10 cellular contexts compared by ENCODE assay signal in the genomic region with DNA sequence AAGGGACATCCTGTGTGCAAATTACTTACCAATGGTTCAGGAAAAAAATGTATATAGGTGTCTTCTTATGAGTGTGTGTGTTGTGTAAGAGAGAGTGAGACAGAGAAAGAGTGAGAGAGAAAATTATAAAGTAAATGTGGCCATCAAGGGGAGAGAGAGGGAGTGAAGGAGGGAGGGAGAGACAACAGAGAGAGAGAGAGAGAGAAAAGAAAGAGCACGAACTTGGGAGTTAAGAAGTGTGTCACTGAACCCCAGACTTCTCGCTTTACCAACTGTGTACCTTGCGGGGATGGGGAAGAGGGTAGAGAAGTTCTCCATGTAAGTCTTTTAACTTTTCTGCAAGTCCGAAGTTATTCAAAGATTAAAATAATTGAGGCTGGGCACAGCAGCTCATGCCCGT. TPM values are rescaled to one million over a fixed set of nuclear protein-coding genes. Genes with fewer than 3 reads are reported as not detected.
DNase-seq lines count a peak whose midpoint lies in the region; ATAC-seq and TF ChIP-seq lines count a peak whose summit lies in the region.
"Had no signal": no experiment of that assay in that cellular context is flagged by ENCODE, and none has a peak within 500 bp of the region (broad histone marks: within the 10 kb centered on the region; RNA-seq: fewer than 3 reads in every experiment).

No MANE protein-coding gene starts in this region.

- no peak for DNase-seq in MG63
- no peak for DNase-seq in nephron progenitor cell
- no peak for DNase-seq in 8988T
- DNase-seq in activated CD8-positive, alpha-beta memory T cell treated with anti-CD3 and anti-CD28 coated beads, Interleukin-2, amount 50 U/mL, for 48 hours: no peak
- DNase-seq: DMS79 treated with DMSO at 0.1 percent for 48 hours, NCI-H524 treated with DMSO at 0.1 percent for 48 hours had no signal

- H3K4me3 Mint-ChIP-seq in nephron progenitor cell: no peak overlapping the region

- peak overlapping the region; percentile 58 to 92 for H3K9ac ChIP-seq in duodenal mucosa (ENCODE audit: low read depth in 1 of 2, low read length in 2 of 2)

- H3K27me3 Mint-ChIP-seq in nephron progenitor cell (ENCODE audit: low read depth, poor library complexity): peaks cover 8% of the 10 kb centered on the region

- peaks cover 19% of the 10 kb centered on the region for H3K4me1 ChIP-seq in ACC112 (ENCODE audit: control insufficient read depth, insufficient read depth, low read length, unreplicated experiment)
- H3K4me1 ChIP-seq in duodenal mucosa (ENCODE audit: control insufficient read depth in 1 of 2, insufficient read depth in 2 of 2, low read length in 2 of 2): peaks cover 18 to 23% of the 10 kb centered on the region in 2 donors

- H3K36me3 ChIP-seq in ACC112 (ENCODE audit: insufficient read depth, low read length) (no peaks in the 10 kb centered on the region), MG63 (no peaks in the 10 kb centered on the region), duodenal mucosa (ENCODE audit: control insufficient read depth in 1 of 2, insufficient read depth in 2 of 2, low read length in 2 of 2) (no peaks in the 10 kb centered on the region)

- no peaks in the 10 kb centered on the region for H3K27me3 ChIP-seq in ACC112 (ENCODE audit: insufficient read depth, low read length)
- H3K27me3 ChIP-seq in MG63: no peaks in the 10 kb centered on the region
- H3K27me3 ChIP-seq in duodenal mucosa (ENCODE audit: control insufficient read depth in 1 of 2, insufficient read depth in 2 of 2, low read length in 2 of 2): no peaks in the 10 kb centered on the region

- peak overlapping the region; percentile 1 for H3K27ac Mint-ChIP-seq in nephron progenitor cell

- no peaks in the 10 kb centered on the region for H3K9me3 ChIP-seq in MG63
- no peaks in the 10 kb centered on the region for H3K9me3 ChIP-seq in duodenal mucosa (ENCODE audit: control insufficient read depth in 1 of 2, low read length in 2 of 2)

- peaks cover 6% of the 10 kb centered on the region for H3K36me3 Mint-ChIP-seq in nephron progenitor cell (ENCODE audit: low read depth)

- H3K4me3 ChIP-seq in ACC112 (ENCODE audit: low read depth, low read length) (peak overlapping the region; percentile 78), MG63 (peak overlapping the region; percentile 21), duodenal mucosa (ENCODE audit: low read depth in 1 of 2, low read length in 2 of 2) (peak overlapping the region; percentile 71 to 80)

- peak overlapping the region; percentile 94 for H3K27ac ChIP-seq in ACC112 (ENCODE audit: low read depth, low read length)
- H3K27ac ChIP-seq in duodenal mucosa (ENCODE audit: low read depth, low read length): peak overlapping the region; percentile 18

- H3K4me1 Mint-ChIP-seq in nephron progenitor cell: peaks cover 85% of the 10 kb centered on the region

- ATAC-seq in HG02678 (IDR thresholded peaks at IDR 0.05; ENCODE audit: unreplicated experiment): no peak
- no peak for ATAC-seq in activated CD4-positive, CD25-positive, alpha-beta regulatory T cell treated with anti-CD3 and anti-CD28 coated beads, Interleukin-2, amount 50 U/mL, for 24 hours

- TF ChIP-seq CTCF in nephron progenitor cell (IDR thresholded peaks at IDR 0.05): no peak

- peak overlapping the region; percentile 75 for H2AFZ ChIP-seq in ACC112 (ENCODE audit: low read length, unreplicated experiment)

- H3K79me2 ChIP-seq in ACC112 (ENCODE audit: control insufficient read depth, insufficient read depth, low read length, unreplicated experiment): no peaks in the 10 kb centered on the region

- peaks cover 11% of the 10 kb centered on the region for H3K9me3 Mint-ChIP-seq in nephron progenitor cell

RNA-seq across cellular contexts. Expression of gene ARL4D, which starts 28.8 kb away (rescaled TPM):
- 28.8 and 47.4 TPM in 2 replicates for total RNA-seq in MG63 (2014; rRNA removed; shearing (Covaris generic); ENCODE audit: low replicate concordance)

Comparison
In these comparisons a context has a peak if more than half of its experiments do, and no peak if none do; other contexts are left out.
1. H3K4me3 ChIP-seq: peak in every context shown above with its lines; median percentile 78 in ACC112; 76 in duodenal mucosa; 21 in MG63.